Comparison of ENCODE assay signal across 13 cellular contexts in genomic region chr9:134252084-134252830, GRCh38.
"Had no signal": no experiment of that assay in that cellular context is flagged by ENCODE, and none has a peak within 500 bp of the region (broad histone marks: within the 10 kb centered on the region; RNA-seq: fewer than 3 reads in every experiment).

No MANE protein-coding gene starts in this region.

- ATAC-seq: activated CD8-positive, alpha-beta T cell treated with anti-CD3 and anti-CD28 coated beads, Interleukin-2, amount 10 ng/mL, durations not matched to agents 7 days and 5 days; foreskin keratinocyte; left colon; stimulated activated memory B cell treated with anti-CD40 and anti-IgM and Interleukin-4, amounts not matched to agents 10 μg/mL and 1 μg/mL and 100 μg/mL, for 72 hours had no signal

- H2AFZ ChIP-seq: parathyroid adenoma had no signal

- H3K36me3 ChIP-seq: cardiac muscle cell, colonic mucosa, spleen had no signal

- H3K4me3 ChIP-seq: cardiac muscle cell, colonic mucosa, spleen had no signal

- DNase-seq: activated CD4-positive, alpha-beta T cell treated with anti-CD3 and anti-CD28 coated beads for 48 hours; activated CD8-positive, alpha-beta memory T cell treated with anti-CD3 and anti-CD28 coated beads, Interleukin-2, amount 50 U/mL, for 48 hours; activated CD8-positive, alpha-beta T cell treated with anti-CD3 and anti-CD28 coated beads, Interleukin-2, amount 10 ng/mL, durations not matched to agents 7 days and 5 days; activated naive CD8-positive, alpha-beta T cell treated with anti-CD3 and anti-CD28 coated beads, Interleukin-2, amount 10 ng/mL, durations not matched to agents 7 days and 5 days; colonic mucosa; foreskin keratinocyte; left colon; mesendoderm; spleen; stimulated activated CD4-positive, alpha-beta T cell treated with anti-CD3 and anti-CD28 coated beads, Interleukin-1b, Interleukin-23, amount 100 ng/mL, for 48 hours had no signal

- H3K9ac ChIP-seq: parathyroid adenoma had no signal

- H3K9me3 ChIP-seq: colonic mucosa had no signal

- H3K4me1 ChIP-seq: colonic mucosa, foreskin keratinocyte, parathyroid adenoma had no signal

- H3K79me2 ChIP-seq: parathyroid adenoma had no signal

- H3K27ac ChIP-seq: cardiac muscle cell, colonic mucosa, foreskin keratinocyte, parathyroid adenoma had no signal

- H3K27me3 ChIP-seq: cardiac muscle cell, colonic mucosa had no signal
